In genomic region chr2:55169359-55169758, GRCh38 we compare ENCODE assay signal across 17 cellular contexts.
"Had no signal": no experiment of that assay in that cellular context is flagged by ENCODE, and none has a peak within 500 bp of the region (broad histone marks: within the 10 kb centered on the region; RNA-seq: fewer than 3 reads in every experiment).

No MANE protein-coding gene starts in this region.

- H2AFZ ChIP-seq: hepatocyte had no signal

- FAIRE-seq: small intestine had no signal

- H3K27me3 ChIP-seq: hepatocyte, upper lobe of left lung had no signal

- DNase-seq: activated CD4-positive, CD25-positive, alpha-beta regulatory T cell treated with anti-CD3 and anti-CD28 coated beads, Interleukin-2, amount 50 U/mL, for 72 hours; activated naive CD4-positive, alpha-beta T cell; activated naive CD8-positive, alpha-beta T cell treated with anti-CD3 and anti-CD28 coated beads, Interleukin-2, amount 10 ng/mL, durations not matched to agents 7 days and 5 days; activated T-cell treated with anti-CD3 and anti-CD28 coated beads for 4 hours; anterior cingulate cortex; dermis blood vessel endothelial cell; endodermal cell; islet precursor cell; naive thymus-derived CD4-positive, alpha-beta T cell; posterior cingulate gyrus; small intestine; stimulated activated CD4-positive, alpha-beta T cell treated with anti-CD3 and anti-CD28 coated beads, Interleukin-4, amount 100 ng/mL, for 24 hours; stimulated activated naive CD4-positive, alpha-beta T cell; T-cell; T-helper 9 cell; upper lobe of left lung had no signal

- H3K4me2 ChIP-seq: hepatocyte had no signal

- H3K9me3 ChIP-seq: upper lobe of left lung had no signal

- H3K79me2 ChIP-seq: hepatocyte had no signal

- H3K27ac ChIP-seq: hepatocyte had no signal

- H3K36me3 ChIP-seq: upper lobe of left lung had no signal

- H3K4me3 ChIP-seq: hepatocyte, upper lobe of left lung had no signal
